Comparison of ENCODE assay signal across 9 cellular contexts in the genomic region with DNA sequence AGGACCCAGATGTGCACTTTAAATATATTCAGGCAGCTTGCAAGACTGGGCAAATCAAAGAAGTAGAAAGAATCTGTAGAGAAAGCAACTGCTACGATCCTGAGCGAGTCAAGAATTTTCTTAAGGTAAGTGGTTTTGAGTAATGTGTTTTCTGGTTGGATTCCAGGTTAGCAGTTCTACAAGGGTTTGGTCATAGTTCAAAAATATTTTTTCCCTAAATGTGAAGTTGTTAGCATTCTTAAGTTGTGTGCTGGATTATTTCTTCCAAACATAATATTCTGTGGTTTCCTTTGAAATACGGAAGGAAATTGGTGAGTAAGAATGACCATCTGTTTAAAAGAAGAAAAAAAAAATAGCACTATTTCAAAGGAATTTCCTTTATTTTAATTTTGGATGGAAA. TPM values are rescaled to one million over a fixed set of nuclear protein-coding genes. Genes with fewer than 3 reads are reported as not detected.
DNase-seq lines count a peak whose midpoint lies in the region; FAIRE-seq lines count a peak whose summit lies in the region.
"Had no signal": no experiment of that assay in that cellular context is flagged by ENCODE, and none has a peak within 500 bp of the region (broad histone marks: within the 10 kb centered on the region; RNA-seq: fewer than 3 reads in every experiment).

No MANE protein-coding gene starts in this region.

- peak; percentile 98 for FAIRE-seq in endometrium (lab: Jason Lieb, UNC)

- peak; percentile 65 for DNase-seq in GM03348 (ENCODE audit: low spot score)
- peak; percentile 80 for DNase-seq in RKO (ENCODE audit: low spot score)
- DNase-seq in renal cortical epithelial cell (ENCODE audit: low read depth): peak; percentile 97
- DNase-seq in occipital lobe (lab: John Stamatoyannopoulos, UW): no peak
- DNase-seq in activated effector memory CD4-positive, alpha-beta T cell treated with anti-CD3 and anti-CD28 coated beads, Interleukin-2, amount 50 U/mL, for 16 hours: no peak
- no peak for DNase-seq in stimulated activated CD4-positive, alpha-beta T cell treated with anti-CD3 and anti-CD28 coated beads, Interleukin-4, amount 100 ng/mL, for 4 hours
- DNase-seq in Ammon's horn (ENCODE audit: low spot score): no peak
- DNase-seq: NCI-H187 treated with DMSO at 0.1 percent for 48 hours had no signal

RNA-seq across cellular contexts. Expression of a gene that starts 38.4 kb away (rescaled TPM):
- total RNA-seq in renal cortical epithelial cell (27.1 and 31.6 TPM in 2 replicates), occipital lobe (22.1 TPM)

RNA-seq across cellular contexts. Expression of a gene that starts 38.6 kb away (rescaled TPM):
- total RNA-seq in renal cortical epithelial cell (230 and 245 TPM in 2 replicates), occipital lobe (238 TPM)

RNA-seq across cellular contexts. Expression of a gene that starts 49.1 kb away (rescaled TPM):
- total RNA-seq in renal cortical epithelial cell: 520 and 1,044 TPM in 2 replicates
- total RNA-seq in occipital lobe: 306 TPM

Comparison
In these comparisons a context has a peak if more than half of its experiments do, and no peak if none do; other contexts are left out.
1. DNase-seq: peak in GM03348 (single experiment), RKO (single experiment) and renal cortical epithelial cell (single experiment); none in occipital lobe (single experiment), activated effector memory CD4-positive, alpha-beta T cell treated with anti-CD3 and anti-CD28 coated beads, Interleukin-2, amount 50 U/mL, for 16 hours (single experiment), stimulated activated CD4-positive, alpha-beta T cell treated with anti-CD3 and anti-CD28 coated beads, Interleukin-4, amount 100 ng/mL, for 4 hours (0 of 2) and Ammon's horn (single experiment).